ENCODE assay signal across 34 cellular contexts in the genomic region with DNA sequence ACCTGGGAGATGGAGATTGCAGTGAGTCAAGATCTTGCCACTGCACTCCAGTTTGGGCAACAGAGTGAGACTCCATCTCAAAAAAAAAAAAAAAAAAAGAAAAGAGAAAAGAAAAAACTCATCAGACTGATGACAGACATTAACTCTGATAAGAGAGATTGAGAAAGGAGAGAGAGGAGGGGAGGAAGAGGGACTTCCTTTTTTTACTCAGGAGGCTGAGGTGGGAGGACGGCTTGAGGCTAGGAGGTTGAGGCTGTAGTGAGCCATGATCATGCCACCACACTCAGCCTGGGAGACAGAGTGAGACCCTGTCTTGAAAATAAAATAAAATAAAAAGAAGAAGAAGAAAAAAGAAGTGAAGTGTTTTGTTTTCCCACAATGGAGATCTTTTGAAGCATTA. TPM values are rescaled to one million over a fixed set of nuclear protein-coding genes. Genes with fewer than 3 reads are reported as not detected.
"Had no signal": no experiment of that assay in that cellular context is flagged by ENCODE, and none has a peak within 500 bp of the region (broad histone marks: within the 10 kb centered on the region; RNA-seq: fewer than 3 reads in every experiment).

No MANE protein-coding gene starts in this region.

- H3K4me1 ChIP-seq: colonic mucosa had no signal

- H3K27me3 Mint-ChIP-seq: activated CD4-positive, alpha-beta memory T cell treated with anti-CD3 and anti-CD28 coated beads, Interleukin-2, amount 10 ng/mL, durations not matched to agents 7 days and 5 days; activated CD4-positive, alpha-beta T cell treated with anti-CD3 and anti-CD28 coated beads for 36 hours; activated CD4-positive, alpha-beta T cell treated with anti-CD3 and anti-CD28 coated beads, Interleukin-2, amount 10 ng/mL, durations not matched to agents 24 days and 14 days; activated naive CD4-positive, alpha-beta T cell treated with anti-CD3 and anti-CD28 coated beads, Interleukin-2, amount 10 ng/mL, durations not matched to agents 7 days and 5 days; activated naive CD8-positive, alpha-beta T cell treated with anti-CD3 and anti-CD28 coated beads, Interleukin-2, amount 10 ng/mL, durations not matched to agents 7 days and 5 days; activated T-cell treated with anti-CD3 and anti-CD28 coated beads, Interleukin-2, amount 50 U/mL, for 24 hours; brain had no signal

- DNase-seq: activated CD4-positive, alpha-beta memory T cell treated with anti-CD3 and anti-CD28 coated beads, Interleukin-2, amount 10 ng/mL, durations not matched to agents 7 days and 5 days; activated CD4-positive, alpha-beta T cell treated with anti-CD3 and anti-CD28 coated beads for 36 hours; activated CD4-positive, alpha-beta T cell treated with anti-CD3 and anti-CD28 coated beads, Interleukin-2, amount 10 ng/mL, durations not matched to agents 24 days and 14 days; activated CD4-positive, alpha-beta T cell treated with anti-CD3 and anti-CD28 coated beads, Interleukin-2, amount 50 U/mL, for 4 hours; activated CD4-positive, CD25-positive, alpha-beta regulatory T cell; activated CD4-positive, CD25-positive, alpha-beta regulatory T cell treated with anti-CD3 and anti-CD28 coated beads, Interleukin-2, amount 50 U/mL, for 72 hours; activated CD8-positive, alpha-beta memory T cell treated with anti-CD3 and anti-CD28 coated beads, Interleukin-2, amount 50 U/mL, for 48 hours; activated gamma-delta T cell; activated naive CD4-positive, alpha-beta T cell; activated naive CD4-positive, alpha-beta T cell treated with anti-CD3 and anti-CD28 coated beads, Interleukin-2, amount 10 ng/mL, durations not matched to agents 7 days and 5 days; activated naive CD8-positive, alpha-beta T cell treated with anti-CD3 and anti-CD28 coated beads, Interleukin-2, amount 10 ng/mL, durations not matched to agents 7 days and 5 days; activated T-cell treated with anti-CD3 and anti-CD28 coated beads for 4 hours; activated T-cell treated with anti-CD3 and anti-CD28 coated beads, Interleukin-2, amount 50 U/mL, for 24 hours; activated T-cell treated with anti-CD3 and anti-CD28 coated beads, Interleukin-2, amount 50 U/mL, for 72 hours; central memory CD4-positive, alpha-beta T cell; cerebellar nuclear complex; colonic mucosa; effector CD8-positive, alpha-beta T cell; esophagus squamous epithelium; foreskin melanocyte; T1000 had no signal

- H3K4me3 ChIP-seq: ascending aorta, breast epithelium, cardiac muscle cell, colonic mucosa, esophagus squamous epithelium, gastroesophageal sphincter had no signal

- H3K4me3 Mint-ChIP-seq: activated CD4-positive, alpha-beta memory T cell treated with anti-CD3 and anti-CD28 coated beads, Interleukin-2, amount 10 ng/mL, durations not matched to agents 7 days and 5 days; activated CD4-positive, alpha-beta T cell treated with anti-CD3 and anti-CD28 coated beads for 36 hours; activated CD4-positive, alpha-beta T cell treated with anti-CD3 and anti-CD28 coated beads, Interleukin-2, amount 10 ng/mL, durations not matched to agents 24 days and 14 days; activated naive CD4-positive, alpha-beta T cell treated with anti-CD3 and anti-CD28 coated beads, Interleukin-2, amount 10 ng/mL, durations not matched to agents 7 days and 5 days; activated naive CD8-positive, alpha-beta T cell treated with anti-CD3 and anti-CD28 coated beads, Interleukin-2, amount 10 ng/mL, durations not matched to agents 7 days and 5 days; activated T-cell treated with anti-CD3 and anti-CD28 coated beads, Interleukin-2, amount 50 U/mL, for 24 hours; activated T-cell treated with anti-CD3 and anti-CD28 coated beads, Interleukin-2, amount 50 U/mL, for 72 hours; T-helper 1 cell treated with Interleukin-12 subunit alpha and Interleukin-12 subunit beta and Interleukin-4 antibody, amounts not matched to agents 30 μg/mL and 1 μg/mL, for 36 hours; T-helper 2 cell treated with Interferon-gamma antibody and Interleukin-4, amounts not matched to agents 5 μg/mL and 100 μg/mL, for 36 hours had no signal

- ATAC-seq: activated CD4-positive, alpha-beta T cell treated with anti-CD3 and anti-CD28 coated beads for 36 hours; activated naive CD4-positive, alpha-beta T cell treated with anti-CD3 and anti-CD28 coated beads, Interleukin-2, amount 50 U/mL, for 72 hours; activated T-cell treated with anti-CD3 and anti-CD28 coated beads, Interleukin-2, amount 50 U/mL, for 72 hours; gastroesophageal sphincter had no signal

- H3K9me3 Mint-ChIP-seq: activated CD4-positive, alpha-beta memory T cell treated with anti-CD3 and anti-CD28 coated beads, Interleukin-2, amount 10 ng/mL, durations not matched to agents 7 days and 5 days; activated CD4-positive, alpha-beta T cell treated with anti-CD3 and anti-CD28 coated beads, Interleukin-2, amount 10 ng/mL, durations not matched to agents 24 days and 14 days; activated naive CD4-positive, alpha-beta T cell treated with anti-CD3 and anti-CD28 coated beads, Interleukin-2, amount 10 ng/mL, durations not matched to agents 7 days and 5 days; activated naive CD4-positive, alpha-beta T cell treated with anti-CD3 and anti-CD28 coated beads, Interleukin-2, amount 50 U/mL, for 72 hours; activated naive CD8-positive, alpha-beta T cell treated with anti-CD3 and anti-CD28 coated beads, Interleukin-2, amount 10 ng/mL, durations not matched to agents 7 days and 5 days; activated T-cell treated with anti-CD3 and anti-CD28 coated beads, Interleukin-2, amount 50 U/mL, for 24 hours; activated T-cell treated with anti-CD3 and anti-CD28 coated beads, Interleukin-2, amount 50 U/mL, for 72 hours; brain; T-helper 1 cell treated with Interleukin-12 subunit alpha and Interleukin-12 subunit beta and Interleukin-4 antibody, amounts not matched to agents 30 μg/mL and 1 μg/mL, for 36 hours; T-helper 2 cell treated with Interferon-gamma antibody and Interleukin-4, amounts not matched to agents 5 μg/mL and 100 μg/mL, for 36 hours had no signal

- H3K27me3 ChIP-seq: ascending aorta, breast epithelium, cardiac muscle cell, colonic mucosa, gastroesophageal sphincter had no signal

- H3K9me3 ChIP-seq: ascending aorta, breast epithelium, colonic mucosa, esophagus squamous epithelium, gastroesophageal sphincter had no signal

- FAIRE-seq: endometrium, endothelial cell of umbilical vein had no signal

- H3K27ac Mint-ChIP-seq: activated CD4-positive, alpha-beta memory T cell treated with anti-CD3 and anti-CD28 coated beads, Interleukin-2, amount 10 ng/mL, durations not matched to agents 7 days and 5 days; activated CD4-positive, alpha-beta T cell treated with anti-CD3 and anti-CD28 coated beads for 36 hours; activated CD4-positive, alpha-beta T cell treated with anti-CD3 and anti-CD28 coated beads, Interleukin-2, amount 10 ng/mL, durations not matched to agents 24 days and 14 days; activated naive CD4-positive, alpha-beta T cell treated with anti-CD3 and anti-CD28 coated beads, Interleukin-2, amount 10 ng/mL, durations not matched to agents 7 days and 5 days; activated naive CD8-positive, alpha-beta T cell treated with anti-CD3 and anti-CD28 coated beads, Interleukin-2, amount 10 ng/mL, durations not matched to agents 7 days and 5 days; activated T-cell treated with anti-CD3 and anti-CD28 coated beads, Interleukin-2, amount 50 U/mL, for 24 hours; activated T-cell treated with anti-CD3 and anti-CD28 coated beads, Interleukin-2, amount 50 U/mL, for 72 hours; T-helper 1 cell treated with Interleukin-12 subunit alpha and Interleukin-12 subunit beta and Interleukin-4 antibody, amounts not matched to agents 30 μg/mL and 1 μg/mL, for 36 hours; T-helper 2 cell treated with Interferon-gamma antibody and Interleukin-4, amounts not matched to agents 5 μg/mL and 100 μg/mL, for 36 hours had no signal

- H3K36me3 ChIP-seq: ascending aorta, breast epithelium, cardiac muscle cell, colonic mucosa, esophagus squamous epithelium, gastroesophageal sphincter had no signal

- H3K27ac ChIP-seq: ascending aorta, breast epithelium, cardiac muscle cell, colonic mucosa, epithelial cell of prostate, esophagus squamous epithelium, gastroesophageal sphincter had no signal

RNA-seq across cellular contexts. Expression of a gene that starts 9.7 kb away (rescaled TPM):
- total RNA-seq: activated CD4-positive, alpha-beta T cell treated with anti-CD3 and anti-CD28 coated beads, Interleukin-2, amount 10 ng/mL, durations not matched to agents 24 days and 14 days; activated naive CD8-positive, alpha-beta T cell treated with anti-CD3 and anti-CD28 coated beads, Interleukin-2, amount 10 ng/mL, durations not matched to agents 7 days and 5 days; activated T-cell treated with anti-CD3 and anti-CD28 coated beads, Interleukin-2, amount 50 U/mL, for 72 hours; ascending aorta; breast epithelium; cardiac muscle cell; esophagus squamous epithelium; fibroblast of lung; fibroblast of villous mesenchyme had no signal
- polyA plus RNA-seq: cardiac muscle cell, fibroblast of lung had no signal
